ENCODE assay signal across 8 cellular contexts in the genomic region with DNA sequence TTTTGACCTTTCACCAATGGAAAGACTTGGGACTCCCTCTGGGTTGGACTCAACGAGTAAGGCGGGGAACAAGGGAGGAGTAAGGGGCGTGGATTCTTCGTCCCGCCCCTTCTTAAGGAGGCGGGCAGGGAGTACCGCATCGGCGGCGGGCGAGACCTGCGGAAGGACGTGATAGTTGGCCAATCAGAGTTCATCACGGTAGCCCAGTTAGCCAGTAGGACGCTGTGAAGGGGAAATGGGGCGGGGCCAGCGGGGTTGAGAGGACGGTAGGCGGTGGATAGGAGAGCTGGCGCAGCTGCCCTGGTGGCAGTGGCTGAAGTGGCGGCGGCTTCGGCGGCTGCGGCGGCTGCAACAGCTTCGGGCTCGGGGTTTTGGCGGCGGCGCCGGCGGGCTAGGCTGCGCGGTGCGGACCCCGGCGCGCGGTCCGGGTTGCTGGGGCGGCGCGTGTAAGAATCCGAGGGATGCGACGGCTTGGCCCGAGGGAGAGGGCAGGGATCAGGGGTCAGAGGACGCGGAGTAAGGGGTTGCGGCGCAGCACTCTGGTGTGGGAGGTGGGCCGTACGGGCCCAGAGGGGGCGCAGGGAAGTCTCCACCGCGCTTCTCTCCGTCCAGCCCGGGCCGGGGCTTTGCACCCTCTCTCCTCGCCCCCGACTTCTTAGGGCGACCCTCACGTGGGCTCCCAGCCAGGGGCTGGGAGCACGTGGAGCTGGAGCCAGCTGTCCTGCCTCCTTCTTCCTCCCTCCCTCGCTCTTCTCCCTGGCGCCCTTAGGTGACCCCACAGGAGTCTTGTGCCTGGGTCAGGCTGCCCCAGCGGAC. TPM values are rescaled to one million over a fixed set of nuclear protein-coding genes. Genes with fewer than 3 reads are reported as not detected.
A peak's percentile ranks its signal among the peaks of the same experiment; 100 is the strongest.
DNase-seq lines count a peak whose midpoint lies in the region; ATAC-seq and TF ChIP-seq lines count a peak whose summit lies in the region.

A gene (plus strand): TSS at position 284 of the 816 bp plus-strand sequence. CDS start 5,389 bp downstream, outside the sequence.

- peaks cover 7% of the 10 kb centered on the region for H3K79me2 ChIP-seq in parathyroid adenoma

- peak within 1 kb of the TSS; percentile 96 for H2AFZ ChIP-seq in parathyroid adenoma

- TF ChIP-seq POLR2A in GM10847 (IDR thresholded peaks at IDR 0.05; ENCODE audit: extremely low read depth, insufficient read length) (peak; percentile 99), tibial nerve (IDR thresholded peaks at IDR 0.05) (peak; percentile 96 to 98)

- TF ChIP-seq EP300 in tibial nerve (IDR thresholded peaks at IDR 0.05): peak; percentile 78 to 92

- intact Hi-C loops in Right ventricle myocardium superior (cut with DNase I): loop anchor here (10.0 kb wide), 1 partner anchor 53 kb away; no protein-coding TSS in a partner anchor

- H3K4me2 ChIP-seq in parathyroid adenoma (ENCODE audit: low read length): peak within 1 kb of the TSS; percentile 92

- peak; percentile 89 for ATAC-seq in HG02759 (IDR thresholded peaks at IDR 0.05; ENCODE audit: unreplicated experiment)
- peak; percentile 94 for ATAC-seq in Right ventricle myocardium superior (ENCODE audit: poor library complexity)

- H3K9me3 ChIP-seq in parathyroid adenoma (ENCODE audit: control insufficient read depth, low read length) (no peaks in the 10 kb centered on the region), tibial nerve (no peaks in the 10 kb centered on the region)

- H3K27me3 ChIP-seq in parathyroid adenoma (ENCODE audit: control insufficient read depth, insufficient read depth, low read length): no peaks in the 10 kb centered on the region
- no peaks in the 10 kb centered on the region for H3K27me3 ChIP-seq in tibial nerve

- peak; percentile 100 for DNase-seq in NCI-H1417 (lab: John Stamatoyannopoulos, UW)
- DNase-seq in SW 1271 (lab: John Stamatoyannopoulos, UW): peak; percentile 100
- DNase-seq in activated naive CD8-positive, alpha-beta T cell treated with anti-CD3 and anti-CD28 coated beads, Interleukin-2, amount 50 U/mL, for 16 hours (ENCODE audit: low read depth, low spot score): peak; percentile 98
- DNase-seq in Right ventricle myocardium superior: peak; percentile 100
- DNase-seq in tibial nerve (ENCODE audit: low spot score in 2 of 2): peak; percentile 99 to 100

- H3K4me1 ChIP-seq in parathyroid adenoma: peaks cover 17% of the 10 kb centered on the region
- H3K4me1 ChIP-seq in tibial nerve: peaks cover 0 to 62% (median 37%) of the 10 kb centered on the region in 4 donors

- H3K4me3 ChIP-seq in parathyroid adenoma (ENCODE audit: low read depth, low read length) (peak within 1 kb of the TSS; percentile 75), tibial nerve (peak within 1 kb of the TSS; percentile 63 to 92 (median 80))

- no peaks in the 10 kb centered on the region for H3K36me3 ChIP-seq in parathyroid adenoma (ENCODE audit: control insufficient read depth, insufficient read depth, low read length)
- no peaks in the 10 kb centered on the region for H3K36me3 ChIP-seq in tibial nerve

- 1% methylated on average over 60 to 61 of the region's 68 CpGs for WGBS in tibial nerve, 2 donors

- TF ChIP-seq CTCF in parathyroid adenoma (IDR thresholded peaks at IDR 0.05) (peak; percentile 16), tibial nerve (IDR thresholded peaks at IDR 0.05) (peak in 2 of 5 experiments; percentile 64 to 66)

- H3K9ac ChIP-seq in parathyroid adenoma: peak within 1 kb of the TSS; percentile 40

- H3K27ac ChIP-seq in parathyroid adenoma (peak within 1 kb of the TSS; percentile 92), tibial nerve (peak within 1 kb of the TSS; percentile 78 to 97 (median 96))

RNA-seq across cellular contexts. Expression of the gene that starts here (rescaled TPM):
- total RNA-seq in Right ventricle myocardium superior (128 TPM), tibial nerve (10 to 100 TPM; 62.7 to 77.6 (median 69.8) TPM)

Comparison
In these comparisons a context has a peak if more than half of its experiments do, and no peak if none do; other contexts are left out.
1. Peak in every context shown above with its lines: DNase-seq, ATAC-seq, H3K4me3 ChIP-seq and H3K27ac ChIP-seq.